ENCODE assay signal across 1 cellular context in genomic region chr18:22699629-22700028, GRCh38.
TF ChIP-seq lines count a peak whose summit lies in the region.

No MANE protein-coding gene starts in this region.

TF ChIP-seq in K562, 482 proteins besides CTCF, POLR2A, EP300 and RAD21 (continued from another document):
- TF ChIP-seq MGA (IDR thresholded peaks at IDR 0.05) (peak; percentile 54), CREBBP (IDR thresholded peaks at IDR 0.05; ENCODE audit: low read depth, low read length) (no peak), DACH1 (IDR thresholded peaks at IDR 0.05; ENCODE audit: partially characterized antibody) (no peak), YY1 (IDR thresholded peaks at IDR 0.05; ENCODE audit: borderline replicate concordance in 1 of 3, control insufficient read depth in 1 of 3, extremely low read depth in 1 of 3, insufficient read depth in 3 of 3, insufficient read length in 1 of 3, insufficient replicate concordance in 2 of 3, low read depth in 1 of 3, low read length in 2 of 3) (no peak), SIX5 (IDR thresholded peaks at IDR 0.05; ENCODE audit: borderline replicate concordance in 1 of 2, insufficient read depth in 1 of 2, low read depth in 1 of 2, low read length in 2 of 2) (no peak), POLR3A (IDR thresholded peaks at IDR 0.05; ENCODE audit: borderline replicate concordance, extremely low read depth, insufficient read depth, insufficient read length) (no peak), CTBP1 (IDR thresholded peaks at IDR 0.05; ENCODE audit: borderline replicate concordance) (peak; percentile 38; the same call in 1 of the 2 replicates), ARHGAP35 (IDR thresholded peaks at IDR 0.05; ENCODE audit: partially characterized antibody) (no peak), E2F6 (IDR thresholded peaks at IDR 0.05; ENCODE audit: borderline replicate concordance in 1 of 2, extremely low read depth in 1 of 2, insufficient read depth in 1 of 2, insufficient read length in 1 of 2, low read depth in 1 of 2, low read length in 1 of 2, poor library complexity in 1 of 2, severe bottlenecking in 1 of 2) (peak in 1 of 2 experiments; percentile 32), SIRT6 (IDR thresholded peaks at IDR 0.05; ENCODE audit: low read depth, low read length) (no peak), L3MBTL2 (IDR thresholded peaks at IDR 0.05) (peak; percentile 59), CBX1 (IDR thresholded peaks at IDR 0.05; ENCODE audit: low read depth) (no peak), ZBTB8A (IDR thresholded peaks at IDR 0.05; ENCODE audit: partially characterized antibody) (no peak), ESRRB (CRISPR knock-in tag; IDR thresholded peaks at IDR 0.05; ENCODE audit: borderline replicate concordance) (no peak), KLF13 (tag; IDR thresholded peaks at IDR 0.05; ENCODE audit: borderline replicate concordance, low read depth) (no peak), TARDBP (IDR thresholded peaks at IDR 0.05) (no peak)
